1 cellular context compared by ENCODE assay signal in genomic region chr3:10378246-10378645, GRCh38.
TF ChIP-seq lines count a peak whose summit lies in the region.

No MANE protein-coding gene starts in this region.

TF ChIP-seq in IMR-90, 13 proteins besides CTCF, POLR2A, EP300 and RAD21:
- TF ChIP-seq MAFK (IDR thresholded peaks at IDR 0.05; ENCODE audit: low read depth, low read length) = no peak
- no peak for TF ChIP-seq BHLHE40 (IDR thresholded peaks at IDR 0.05; ENCODE audit: low read depth, low read length)
- no peak for TF ChIP-seq MXI1 (IDR thresholded peaks at IDR 0.05; ENCODE audit: borderline replicate concordance, low read depth, low read length)
- TF ChIP-seq FOS (IDR thresholded peaks at IDR 0.05; ENCODE audit: low read depth, low read length) = no peak
- no peak for TF ChIP-seq NFE2L2 (IDR thresholded peaks at IDR 0.05; ENCODE audit: low read depth, low read length)
